24 cellular contexts compared by ENCODE assay signal in the genomic region with DNA sequence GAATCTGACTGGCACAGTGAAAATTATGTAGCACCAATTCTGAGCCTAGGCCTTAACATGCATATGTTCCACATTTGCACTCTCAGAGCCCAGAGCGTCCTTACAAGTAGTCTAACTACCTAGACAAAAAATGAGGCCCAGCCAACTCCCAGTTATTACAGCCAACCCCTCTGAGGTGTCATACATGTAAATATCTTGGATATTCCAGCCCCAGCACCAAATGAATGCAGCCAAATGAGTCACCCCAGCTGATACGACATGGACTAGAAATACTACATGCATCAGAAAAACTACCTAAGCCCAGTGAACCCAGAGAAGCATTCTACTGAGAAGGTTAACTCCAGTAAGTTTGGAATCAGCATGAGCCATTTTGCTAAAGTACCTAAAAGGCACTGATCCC.
DNase-seq lines count a peak whose midpoint lies in the region; ATAC-seq and TF ChIP-seq lines count a peak whose summit lies in the region.
"Had no signal": no experiment of that assay in that cellular context is flagged by ENCODE, and none has a peak within 500 bp of the region (broad histone marks: within the 10 kb centered on the region; RNA-seq: fewer than 3 reads in every experiment).

No MANE protein-coding gene starts in this region.

- H3K9ac ChIP-seq in PC-3 (ENCODE audit: low read length): no peak overlapping the region
- H3K9ac ChIP-seq: BLaER1 treated with 17β-estradiol and CSF1 and Interleukin-3, amounts not matched to agents 10 nM and 100 nM; GM23248 had no signal

- no peaks in the 10 kb centered on the region for H4K20me1 ChIP-seq in PC-3 (ENCODE audit: low read length)
- H4K20me1 ChIP-seq: BLaER1 treated with 17β-estradiol and CSF1 and Interleukin-3, amounts not matched to agents 10 nM and 100 nM had no signal

- TF ChIP-seq CTCF in PC-3 (conservative IDR thresholded peaks at IDR 0.05; ENCODE audit: low read depth, low read length) (no peak), epithelial cell of esophagus (IDR thresholded peaks at IDR 0.05; ENCODE audit: insufficient read depth, low read depth, low read length, missing control alignments) (no peak), foreskin keratinocyte (conservative IDR thresholded peaks at IDR 0.05) (no peak), stomach (IDR thresholded peaks at IDR 0.05) (no peak)

- H3K4me1 ChIP-seq in PC-3 (ENCODE audit: insufficient read depth, low read length): peaks cover 30% of the 10 kb centered on the region
- no peaks in the 10 kb centered on the region for H3K4me1 ChIP-seq in foreskin keratinocyte
- no peaks in the 10 kb centered on the region for H3K4me1 ChIP-seq in stomach
- H3K4me1 ChIP-seq: A549; BE2C; BLaER1 treated with 17β-estradiol and CSF1 and Interleukin-3, amounts not matched to agents 10 nM and 100 nM had no signal

- no peak overlapping the region for H3K4me2 ChIP-seq in PC-3 (ENCODE audit: low read length)
- H3K4me2 ChIP-seq: A549; BLaER1 treated with 17β-estradiol and CSF1 and Interleukin-3, amounts not matched to agents 10 nM and 100 nM had no signal

- TF ChIP-seq POLR2A in stomach (IDR thresholded peaks at IDR 0.05): no peak

- no peaks in the 10 kb centered on the region for H3K79me2 ChIP-seq in PC-3 (ENCODE audit: low read length)

- H3F3A ChIP-seq in PC-3 (ENCODE audit: low read length, unreplicated experiment): peaks cover 4% of the 10 kb centered on the region

- no peak overlapping the region for H2AFZ ChIP-seq in PC-3 (ENCODE audit: low read length)
- H2AFZ ChIP-seq: GM23248 had no signal

- peak; percentile 3 for DNase-seq in M059J (ENCODE audit: low read depth)
- DNase-seq in PC-3: peak; percentile 36
- peak; percentile 82 for DNase-seq in epithelial cell of esophagus (ENCODE audit: low read depth)
- peak; percentile 10 to 59 for DNase-seq in foreskin keratinocyte
- DNase-seq in SHP77 treated with DMSO at 0.1 percent for 48 hours (lab: John Stamatoyannopoulos, UW): no peak
- DNase-seq in stomach: no peak
- no peak for DNase-seq in GM19238 (ENCODE audit: insufficient read length, low spot score)
- no peak for DNase-seq in NCI-H1930 (lab: John Stamatoyannopoulos, UW)
- DNase-seq: 8988T; ACHN; AML-193; BE2C; CD4-positive, alpha-beta T cell; CD8-positive, alpha-beta memory T cell; DMS 273 treated with DMSO at 0.1 percent for 48 hours; DMS79; EL; GDM1; GM23248; H7; HCEC 1CT had no signal

- WGBS in stomach, 5 donors: 68 to 93% (median 80%) methylated on average over 2 of the region's 2 CpGs

- H3K4me3 ChIP-seq in PC-3 (ENCODE audit: low read length) (no peak overlapping the region), epithelial cell of esophagus (ENCODE audit: low read length) (no peak overlapping the region), stomach (no peak overlapping the region)
- H3K4me3 ChIP-seq: A549; BLaER1 treated with 17β-estradiol and CSF1 and Interleukin-3, amounts not matched to agents 10 nM and 100 nM; GM12878; GM23248 had no signal

- ATAC-seq in PC-3 (no peak), foreskin keratinocyte (peak; percentile 64)
- ATAC-seq: A549, GM12878 had no signal

- no peaks in the 10 kb centered on the region for H3K27me3 ChIP-seq in PC-3 (ENCODE audit: low read length)
- H3K27me3 ChIP-seq in foreskin keratinocyte: no peaks in the 10 kb centered on the region
- no peaks in the 10 kb centered on the region for H3K27me3 ChIP-seq in stomach
- H3K27me3 ChIP-seq: BE2C; BLaER1 treated with 17β-estradiol and CSF1 and Interleukin-3, amounts not matched to agents 10 nM and 100 nM had no signal

- CTCF ChIA-PET in PC-3 (lab: Charles Lee): no interaction called here

- H3K9me3 ChIP-seq in PC-3 (ENCODE audit: low read length) (no peaks in the 10 kb centered on the region), stomach (peaks cover 0 to 20% (median 14%) of the 10 kb centered on the region in 4 donors)
- H3K9me3 ChIP-seq: A549, BE2C had no signal

- intact Hi-C loops in PC-3 (cut with micrococcal nuclease) (no loop called here), stomach (cut with DNase I; ENCODE audit: low total_unique reads) (no loop called here)

- TF ChIP-seq EP300 in stomach (IDR thresholded peaks at IDR 0.05): no peak

- H3K9me2 ChIP-seq in PC-3 (replicated peaks; ENCODE audit: low read length): no peaks in the 10 kb centered on the region

- H3K27ac ChIP-seq in PC-3 (ENCODE audit: low read length): no peak overlapping the region
- no peak overlapping the region for H3K27ac ChIP-seq in foreskin keratinocyte
- no peak overlapping the region for H3K27ac ChIP-seq in stomach
- H3K27ac ChIP-seq: A549; BLaER1 treated with 17β-estradiol and CSF1 and Interleukin-3, amounts not matched to agents 10 nM and 100 nM; GM23248 had no signal

- H3K36me3 ChIP-seq in PC-3 (ENCODE audit: low read depth, low read length) (no peaks in the 10 kb centered on the region; the same call in 1 of the 2 replicates), stomach (no peaks in the 10 kb centered on the region)
- H3K36me3 ChIP-seq: BE2C; BLaER1 treated with 17β-estradiol and CSF1 and Interleukin-3, amounts not matched to agents 10 nM and 100 nM had no signal

- BruUV-seq in PC-3 (replicated peaks; lab: Mats Ljungman, UMichigan): no TSS peak

- POLR2A ChIA-PET in PC-3 (lab: Charles Lee; ENCODE audit: unreplicated experiment): no interaction called here

Comparison
In these comparisons a context has a peak if more than half of its experiments do, and no peak if none do; other contexts are left out.
1. DNase-seq: peak in M059J (single experiment), PC-3 (single experiment), epithelial cell of esophagus (single experiment) and foreskin keratinocyte (2 of 2); none in SHP77 treated with DMSO at 0.1 percent for 48 hours (single experiment), stomach (single experiment), GM19238 (single experiment) and NCI-H1930 (0 of 2).